Comparison of ENCODE assay signal across 26 cellular contexts in the genomic region with DNA sequence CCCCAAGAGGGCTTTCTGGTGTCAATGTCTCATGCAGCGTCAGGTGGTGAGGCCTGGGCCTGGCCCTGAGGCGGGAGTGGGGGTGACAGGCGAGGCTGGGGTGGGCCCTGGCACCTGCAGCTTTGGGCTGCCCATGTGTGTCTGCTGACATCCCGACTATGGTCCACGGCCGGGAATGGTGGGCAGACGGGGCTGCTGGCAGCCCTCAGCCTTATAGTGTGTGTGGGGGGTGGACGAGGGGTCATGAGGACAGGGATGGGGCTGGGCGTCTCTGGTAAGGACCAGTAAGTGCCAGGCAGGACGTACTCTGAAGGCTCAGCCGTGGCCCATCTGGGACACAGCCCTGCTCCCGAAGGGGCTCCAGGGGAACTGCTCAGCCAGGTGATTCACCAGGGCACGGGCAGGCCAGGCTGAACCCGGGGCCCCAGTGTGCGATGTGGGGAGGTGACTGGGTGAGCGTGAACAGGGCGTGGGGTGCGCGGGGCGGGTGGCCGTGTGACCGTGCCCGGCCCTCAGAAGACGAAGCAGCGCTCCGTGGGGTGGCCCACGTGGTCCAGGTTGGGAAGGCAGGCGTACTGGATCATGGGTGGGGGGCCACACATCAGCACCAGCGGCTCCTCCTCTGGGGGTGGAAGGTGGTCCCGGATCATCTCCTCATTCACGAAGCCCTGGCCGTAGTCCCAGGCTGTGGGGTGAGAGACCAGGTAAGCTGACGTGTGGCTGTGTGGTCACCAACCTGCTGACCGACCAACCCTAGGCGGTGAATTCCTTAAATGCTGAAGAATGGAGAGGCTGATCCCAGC. TPM values are rescaled to one million over a fixed set of nuclear protein-coding genes. Genes with fewer than 3 reads are reported as not detected.
DNase-seq lines count a peak whose midpoint lies in the region; ATAC-seq and TF ChIP-seq lines count a peak whose summit lies in the region.
"Had no signal": no experiment of that assay in that cellular context is flagged by ENCODE, and none has a peak within 500 bp of the region (broad histone marks: within the 10 kb centered on the region; RNA-seq: fewer than 3 reads in every experiment).

No MANE protein-coding gene starts in this region.

- H3K4me3 ChIP-seq in gastroesophageal sphincter (no peak overlapping the region), thoracic aorta (no peak overlapping the region)
- H3K4me3 ChIP-seq: cardiac muscle cell, heart left ventricle had no signal

- peak overlapping the region; percentile 52 for H3K27ac Mint-ChIP-seq in Calu3 (ENCODE audit: unreplicated experiment)
- H3K27ac Mint-ChIP-seq in stimulated activated memory B cell treated with anti-CD40 and anti-IgM and Interleukin-4, amounts not matched to agents 10 μg/mL and 1 μg/mL and 100 μg/mL, for 72 hours = no peak overlapping the region
- H3K27ac Mint-ChIP-seq: activated CD4-positive, alpha-beta memory T cell treated with anti-CD3 and anti-CD28 coated beads for 36 hours; WTC11 had no signal

- TF ChIP-seq CTCF in Calu3 (IDR thresholded peaks at IDR 0.05; ENCODE audit: unreplicated experiment) (no peak), RWPE1 (conservative IDR thresholded peaks at IDR 0.05; ENCODE audit: low read depth) (no peak), gastroesophageal sphincter (IDR thresholded peaks at IDR 0.05) (no peak), thoracic aorta (IDR thresholded peaks at IDR 0.05) (no peak)

- intact Hi-C loops in Calu3 (cut with micrococcal nuclease; ENCODE audit: unreplicated experiment) = no loop called here

- H3K36me3 Mint-ChIP-seq in Calu3 (ENCODE audit: insufficient read depth, unreplicated experiment) = peaks cover 66% of the 10 kb centered on the region
- H3K36me3 Mint-ChIP-seq in stimulated activated memory B cell treated with anti-CD40 and anti-IgM and Interleukin-4, amounts not matched to agents 10 μg/mL and 1 μg/mL and 100 μg/mL, for 72 hours = peaks cover 22% of the 10 kb centered on the region

- no peaks in the 10 kb centered on the region for H3K27me3 Mint-ChIP-seq in Calu3 (ENCODE audit: unreplicated experiment)
- no peaks in the 10 kb centered on the region for H3K27me3 Mint-ChIP-seq in stimulated activated memory B cell treated with anti-CD40 and anti-IgM and Interleukin-4, amounts not matched to agents 10 μg/mL and 1 μg/mL and 100 μg/mL, for 72 hours
- H3K27me3 Mint-ChIP-seq: CD8-positive, alpha-beta memory T cell had no signal

- H3K4me3 Mint-ChIP-seq in Calu3 (ENCODE audit: low read depth, unreplicated experiment) = no peak overlapping the region
- H3K4me3 Mint-ChIP-seq in stimulated activated memory B cell treated with anti-CD40 and anti-IgM and Interleukin-4, amounts not matched to agents 10 μg/mL and 1 μg/mL and 100 μg/mL, for 72 hours = no peak overlapping the region
- H3K4me3 Mint-ChIP-seq: activated CD4-positive, alpha-beta memory T cell treated with anti-CD3 and anti-CD28 coated beads for 36 hours; CD8-positive, alpha-beta memory T cell; nephron; WTC11 had no signal

- WGBS in gastroesophageal sphincter (ENCODE audit: low coverage in 1 of 2), 2 donors = 80% methylated on average over 1 of the region's 35 CpGs; no CpG with 5 or more reads in 1 of the 2 donors

- H3K9me3 ChIP-seq in gastroesophageal sphincter = no peaks in the 10 kb centered on the region
- H3K9me3 ChIP-seq in thoracic aorta = no peaks in the 10 kb centered on the region
- H3K9me3 ChIP-seq: heart left ventricle had no signal

- CTCF ChIA-PET in Calu3 (lab: Charles Lee) (no interaction called here), RWPE1 (lab: Yijun Ruan, JAX) (no interaction called here)

- TSS peak; percentile 35 for BruUV-seq in Calu3 (replicated peaks; lab: Mats Ljungman, UMichigan)

- H3K9me3 Mint-ChIP-seq in Calu3 (ENCODE audit: low read depth, unreplicated experiment) = no peaks in the 10 kb centered on the region
- no peaks in the 10 kb centered on the region for H3K9me3 Mint-ChIP-seq in stimulated activated memory B cell treated with anti-CD40 and anti-IgM and Interleukin-4, amounts not matched to agents 10 μg/mL and 1 μg/mL and 100 μg/mL, for 72 hours
- H3K9me3 Mint-ChIP-seq: activated CD4-positive, alpha-beta memory T cell treated with anti-CD3 and anti-CD28 coated beads for 36 hours; CD8-positive, alpha-beta memory T cell; nephron; WTC11 had no signal

- no peak for DNase-seq in Calu3
- DNase-seq in RWPE1 (ENCODE audit: low spot score) = no peak
- no peak for DNase-seq in thoracic aorta (ENCODE audit: low spot score)
- no peak for DNase-seq in H4 (ENCODE audit: low spot score)
- DNase-seq in mesenteric fat pad (ENCODE audit: low spot score) = no peak
- DNase-seq: activated CD4-positive, alpha-beta memory T cell treated with anti-CD3 and anti-CD28 coated beads for 36 hours; activated gamma-delta T cell; activated T-cell treated with anti-CD3 and anti-CD28 coated beads for 4 hours; amygdala; CD8-positive, alpha-beta memory T cell; DMS79; heart left ventricle; left colon; mesendoderm; NCI-H2081 treated with DMSO at 0.1 percent for 48 hours; NCI-H510A; posterior cingulate gyrus had no signal

- H3K27ac ChIP-seq in RWPE1 (peak overlapping the region; percentile 100), gastroesophageal sphincter (peak overlapping the region in 3 of 4 donors; percentile 64 to 79 (median 68)), thoracic aorta (peak overlapping the region; percentile 66 to 84)
- H3K27ac ChIP-seq: cardiac muscle cell, HL-60 had no signal

- TF ChIP-seq POLR2A in gastroesophageal sphincter (IDR thresholded peaks at IDR 0.05) = no peak

- H3K27me3 ChIP-seq in gastroesophageal sphincter (no peaks in the 10 kb centered on the region), thoracic aorta (replicated peaks; ENCODE audit: insufficient read depth) (no peaks in the 10 kb centered on the region)
- H3K27me3 ChIP-seq: cardiac muscle cell, heart left ventricle had no signal

- no peak for TF ChIP-seq EP300 in gastroesophageal sphincter (IDR thresholded peaks at IDR 0.05)

- no peak for ATAC-seq in gastroesophageal sphincter
- ATAC-seq in thoracic aorta (ENCODE audit: insufficient number of reproducible peaks, low FRiP score, low read depth) = no peak
- no peak for ATAC-seq in stimulated activated memory B cell treated with anti-CD40 and anti-IgM and Interleukin-4, amounts not matched to agents 10 μg/mL and 1 μg/mL and 100 μg/mL, for 72 hours
- ATAC-seq in HG03196 (IDR thresholded peaks at IDR 0.05; ENCODE audit: unreplicated experiment) = no peak
- ATAC-seq: heart left ventricle, SK-N-SH treated with all-trans-retinoic acid at 6 μM for 48 hours, WTC11 had no signal

- H3K4me1 Mint-ChIP-seq in Calu3 (ENCODE audit: low read depth, unreplicated experiment) = peaks cover 27% of the 10 kb centered on the region
- peaks cover 48% of the 10 kb centered on the region for H3K4me1 Mint-ChIP-seq in stimulated activated memory B cell treated with anti-CD40 and anti-IgM and Interleukin-4, amounts not matched to agents 10 μg/mL and 1 μg/mL and 100 μg/mL, for 72 hours

- peaks cover 0 to 46% of the 10 kb centered on the region in 2 donors for H3K36me3 ChIP-seq in gastroesophageal sphincter
- peaks cover 36% of the 10 kb centered on the region for H3K36me3 ChIP-seq in thoracic aorta

- H3K4me1 ChIP-seq in gastroesophageal sphincter (peaks cover 0 to 64% (median 12%) of the 10 kb centered on the region in 3 donors), thoracic aorta (ENCODE audit: control insufficient read depth in 1 of 2, low read depth in 2 of 2) (peaks cover 32 to 50% of the 10 kb centered on the region in 2 donors)

- POLR2A ChIA-PET in RWPE1 (lab: Yijun Ruan, JAX; ENCODE audit: low non-redundant PET) = no interaction called here

RNA-seq across cellular contexts. Expression of a gene that starts 4.8 kb away (rescaled TPM):
- 59.4 and 60.1 TPM in 2 replicates for total RNA-seq in Calu3 (2022)
- total RNA-seq in gastroesophageal sphincter = 10 to 100 TPM; 30.6 to 50.7 (median 37.2) TPM
- total RNA-seq in thoracic aorta = 10 to 100 TPM; 38.2 to 38.7 TPM
- total RNA-seq in H4 (2014; rRNA removed; shearing (Covaris generic)) = 20.2 and 27.8 TPM in 2 replicates
- 38.2 TPM for total RNA-seq in mesenteric fat pad

RNA-seq across cellular contexts. Expression of a gene that starts 20.9 kb away (rescaled TPM):
- total RNA-seq in Calu3 (2022) (0.66 and 1.1 TPM in 2 replicates), gastroesophageal sphincter (1 to 10 TPM in 1 of 4 donors, not detected in 3; 1.8 TPM), thoracic aorta (not detected), mesenteric fat pad (3.2 TPM)
- not detected in 2 replicates for total RNA-seq in H4 (2014; rRNA removed; shearing (Covaris generic))
- total RNA-seq: RPMI7951 had no signal

RNA-seq across cellular contexts. Expression of a gene that starts 29.7 kb away (rescaled TPM):
- 101 and 102 TPM in 2 replicates for total RNA-seq in Calu3 (2022)
- total RNA-seq in gastroesophageal sphincter = 100 to 1,000 TPM; 127 to 268 (median 155) TPM
- total RNA-seq in thoracic aorta = 100 to 1,000 TPM; 209 to 606 TPM
- 44.0 and 48.4 TPM in 2 replicates for total RNA-seq in H4 (2014; rRNA removed; shearing (Covaris generic))
- total RNA-seq in mesenteric fat pad = 490 TPM
